1 cellular context compared by ENCODE assay signal in genomic region chr6:48109902-48110301, GRCh38.
TF ChIP-seq lines count a peak whose summit lies in the region.

No MANE protein-coding gene starts in this region.

TF ChIP-seq in GM12878, 131 proteins besides CTCF, POLR2A, EP300 and RAD21 (continued from another document):
- TF ChIP-seq ELK1 (IDR thresholded peaks at IDR 0.05; ENCODE audit: low read depth, low read length) (no peak), MYC (IDR thresholded peaks at IDR 0.05; ENCODE audit: insufficient read depth, insufficient read length, insufficient replicate concordance, low read length, severe bottlenecking) (no peak), NR2C1 (IDR thresholded peaks at IDR 0.05) (no peak), IKZF2 (IDR thresholded peaks at IDR 0.05) (no peak), HDGF (IDR thresholded peaks at IDR 0.05) (no peak), ZNF207 (IDR thresholded peaks at IDR 0.05; ENCODE audit: borderline replicate concordance) (no peak), MXI1 (IDR thresholded peaks at IDR 0.05; ENCODE audit: low read depth, low read length) (no peak), TARDBP (IDR thresholded peaks at IDR 0.05; ENCODE audit: borderline replicate concordance) (no peak), NFXL1 (IDR thresholded peaks at IDR 0.05; ENCODE audit: borderline replicate concordance) (no peak), E2F4 (IDR thresholded peaks at IDR 0.05; ENCODE audit: low read depth, low read length) (no peak), TCF7 (IDR thresholded peaks at IDR 0.05; ENCODE audit: borderline replicate concordance) (no peak), TCF3 (IDR thresholded peaks at IDR 0.05; ENCODE audit: borderline replicate concordance, insufficient read depth, low read depth, low read length) (no peak)
TF ChIP-seq in GM12878: peak in this region for 0.
